Comparison of ENCODE assay signal across 1 cellular context in the genomic region with DNA sequence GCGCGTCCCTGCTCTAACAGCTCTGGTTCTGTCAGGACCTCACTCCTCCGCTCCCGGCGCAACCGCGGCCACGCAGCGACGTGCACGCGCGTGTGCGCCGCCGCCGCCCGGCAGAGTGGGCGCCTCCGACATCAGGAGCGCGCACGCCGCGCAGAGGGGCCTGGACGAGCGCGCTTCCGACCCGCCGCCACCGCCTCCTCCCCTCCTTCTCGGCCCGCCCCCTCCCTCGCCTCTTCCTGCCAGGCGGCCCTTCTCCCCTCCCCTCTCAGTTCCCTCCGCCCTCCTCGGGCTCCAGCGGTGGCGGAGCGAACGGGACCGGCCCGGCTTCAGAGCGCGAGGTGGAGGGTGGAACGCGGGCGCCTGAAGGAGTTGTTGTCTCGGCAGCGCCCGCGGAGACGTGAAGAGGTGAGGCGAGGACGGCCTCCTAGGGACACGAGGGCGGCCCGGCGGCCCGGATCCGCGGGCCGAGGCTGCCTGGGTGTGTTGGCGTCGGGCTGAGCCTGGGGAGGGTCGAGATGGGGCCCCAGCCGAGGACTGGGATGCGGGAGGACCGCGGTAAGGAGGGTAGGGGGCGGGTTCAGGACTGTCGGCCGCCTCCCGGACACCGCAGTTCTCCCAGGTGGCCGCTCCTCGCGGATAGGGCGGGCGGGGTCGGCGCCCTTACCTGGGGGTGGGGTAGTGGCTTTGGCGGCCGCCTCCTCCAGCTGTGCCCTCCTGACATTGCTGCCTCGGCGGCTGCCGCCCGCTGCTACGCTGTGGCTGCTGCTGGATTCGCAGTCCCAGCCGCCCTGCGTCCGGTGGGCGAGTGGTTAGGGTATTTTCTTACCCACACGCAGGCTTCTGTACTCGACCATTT.
TF ChIP-seq lines count a peak whose summit lies in the region.

Gene RABGAP1L, plus strand, starts transcription at position 268 of the 856 bp plus-strand sequence.

TF ChIP-seq in A549, 52 proteins besides CTCF, POLR2A, EP300 and RAD21 (continued from another document):
- TF ChIP-seq ZSCAN20 (CRISPR knock-in tag; IDR thresholded peaks at IDR 0.05) (no peak), ELK1 (IDR thresholded peaks at IDR 0.05; ENCODE audit: low read depth, low read length) (no peak), SREBF2 (IDR thresholded peaks at IDR 0.05) (no peak), CHD2 (IDR thresholded peaks at IDR 0.05; ENCODE audit: low read length, partially characterized antibody) (no peak), REST (IDR thresholded peaks at IDR 0.05) (no peak), EHF (CRISPR knock-in tag; IDR thresholded peaks at IDR 0.05) (no peak), FOSL2 (IDR thresholded peaks at IDR 0.05) (no peak), FOSL2 (CRISPR knock-in tag; IDR thresholded peaks at IDR 0.05) (no peak), ZNF302 (CRISPR knock-in tag; IDR thresholded peaks at IDR 0.05) (no peak), NR3C1 (IDR thresholded peaks at IDR 0.05) (no peak), KDM1A (IDR thresholded peaks at IDR 0.05; ENCODE audit: low read depth) (no peak), TFCP2L1 (CRISPR knock-in tag; IDR thresholded peaks at IDR 0.05) (no peak), MYC (IDR thresholded peaks at IDR 0.05; ENCODE audit: borderline replicate concordance, low read length) (no peak; the same call in 1 of the 2 replicates), EHMT2 (IDR thresholded peaks at IDR 0.05; ENCODE audit: low read depth) (no peak), BHLHE40 (IDR thresholded peaks at IDR 0.05; ENCODE audit: low read depth, low read length) (no peak), MAFK (IDR thresholded peaks at IDR 0.05; ENCODE audit: partially characterized antibody) (no peak), CHD4 (IDR thresholded peaks at IDR 0.05; ENCODE audit: borderline replicate concordance) (no peak), RNF2 (IDR thresholded peaks at IDR 0.05; ENCODE audit: borderline replicate concordance, low read depth) (peak; percentile 31; the same call in 1 of the 2 replicates), ESRRA (IDR thresholded peaks at IDR 0.05; ENCODE audit: borderline replicate concordance, low read length) (no peak), HOXA7 (CRISPR knock-in tag; IDR thresholded peaks at IDR 0.05) (no peak), NPAS2 (CRISPR knock-in tag; IDR thresholded peaks at IDR 0.05; ENCODE audit: borderline replicate concordance) (no peak), HOXB13 (CRISPR knock-in tag; IDR thresholded peaks at IDR 0.05; ENCODE audit: low read depth) (no peak), MAX (IDR thresholded peaks at IDR 0.05) (peak; percentile 70)
- TF ChIP-seq, protein P1, sequence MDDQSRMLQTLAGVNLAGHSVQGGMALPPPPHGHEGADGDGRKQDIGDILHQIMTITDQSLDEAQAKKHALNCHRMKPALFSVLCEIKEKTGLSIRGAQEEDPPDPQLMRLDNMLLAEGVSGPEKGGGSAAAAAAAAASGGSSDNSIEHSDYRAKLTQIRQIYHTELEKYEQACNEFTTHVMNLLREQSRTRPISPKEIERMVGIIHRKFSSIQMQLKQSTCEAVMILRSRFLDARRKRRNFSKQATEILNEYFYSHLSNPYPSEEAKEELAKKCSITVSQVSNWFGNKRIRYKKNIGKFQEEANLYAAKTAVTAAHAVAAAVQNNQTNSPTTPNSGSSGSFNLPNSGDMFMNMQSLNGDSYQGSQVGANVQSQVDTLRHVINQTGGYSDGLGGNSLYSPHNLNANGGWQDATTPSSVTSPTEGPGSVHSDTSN (IDR thresholded peaks at IDR 0.05) = no peak
- TF ChIP-seq, protein P2, sequence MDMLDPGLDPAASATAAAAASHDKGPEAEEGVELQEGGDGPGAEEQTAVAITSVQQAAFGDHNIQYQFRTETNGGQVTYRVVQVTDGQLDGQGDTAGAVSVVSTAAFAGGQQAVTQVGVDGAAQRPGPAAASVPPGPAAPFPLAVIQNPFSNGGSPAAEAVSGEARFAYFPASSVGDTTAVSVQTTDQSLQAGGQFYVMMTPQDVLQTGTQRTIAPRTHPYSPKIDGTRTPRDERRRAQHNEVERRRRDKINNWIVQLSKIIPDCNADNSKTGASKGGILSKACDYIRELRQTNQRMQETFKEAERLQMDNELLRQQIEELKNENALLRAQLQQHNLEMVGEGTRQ (IDR thresholded peaks at IDR 0.05) = no peak
- TF ChIP-seq, protein P3, sequence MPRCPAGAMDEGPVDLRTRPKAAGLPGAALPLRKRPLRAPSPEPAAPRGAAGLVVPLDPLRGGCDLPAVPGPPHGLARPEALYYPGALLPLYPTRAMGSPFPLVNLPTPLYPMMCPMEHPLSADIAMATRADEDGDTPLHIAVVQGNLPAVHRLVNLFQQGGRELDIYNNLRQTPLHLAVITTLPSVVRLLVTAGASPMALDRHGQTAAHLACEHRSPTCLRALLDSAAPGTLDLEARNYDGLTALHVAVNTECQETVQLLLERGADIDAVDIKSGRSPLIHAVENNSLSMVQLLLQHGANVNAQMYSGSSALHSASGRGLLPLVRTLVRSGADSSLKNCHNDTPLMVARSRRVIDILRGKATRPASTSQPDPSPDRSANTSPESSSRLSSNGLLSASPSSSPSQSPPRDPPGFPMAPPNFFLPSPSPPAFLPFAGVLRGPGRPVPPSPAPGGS (IDR thresholded peaks at IDR 0.05) = 0 out of 3 replicates have a peak, but pooled peaks have one; percentile 32
TF ChIP-seq in A549: peak in this region for 6.
